Comparison of ENCODE assay signal across 8 cellular contexts in the genomic region with DNA sequence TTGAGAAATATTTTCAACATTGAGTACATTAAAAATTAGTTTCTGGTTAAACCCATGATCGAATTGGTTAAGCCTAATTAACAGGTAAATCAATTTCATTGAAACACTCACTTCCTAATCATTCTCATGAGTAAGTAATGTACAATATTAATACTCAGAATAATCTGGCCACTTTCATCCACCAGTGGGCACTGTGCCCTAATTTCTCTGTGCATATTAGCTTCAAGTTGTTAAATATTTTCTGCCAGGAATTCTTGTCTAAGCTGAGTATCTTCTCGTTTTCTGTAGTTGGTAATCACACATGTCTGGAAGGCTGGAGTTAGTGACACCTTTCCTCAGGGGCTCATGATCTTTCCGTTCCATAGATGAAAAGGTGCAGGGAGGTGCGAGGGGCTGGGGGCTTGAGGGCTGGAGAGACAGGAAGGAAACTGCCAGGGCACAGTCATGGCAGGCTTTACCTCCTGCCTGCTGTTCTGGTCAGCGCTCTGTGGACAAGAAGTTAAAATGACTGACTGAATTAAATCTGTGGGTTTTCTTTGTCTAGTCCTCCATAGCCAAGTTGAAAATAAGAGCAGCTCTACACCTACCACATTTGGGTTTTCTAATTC.
A peak's percentile ranks its signal among the peaks of the same experiment; 100 is the strongest.
DNase-seq lines count a peak whose midpoint lies in the region; ATAC-seq, FAIRE-seq and TF ChIP-seq lines count a peak whose summit lies in the region.

No MANE protein-coding gene starts in this region.

- no peaks in the 10 kb centered on the region for H3K79me2 ChIP-seq in keratinocyte (ENCODE audit: control insufficient read depth, insufficient read depth, low read length)

- no peak overlapping the region for H3K4me2 ChIP-seq in A549
- no peak overlapping the region for H3K4me2 ChIP-seq in keratinocyte (ENCODE audit: control insufficient read depth, extremely low read depth, insufficient read depth, low read depth, low read length)

- no peaks in the 10 kb centered on the region for H3K27me3 ChIP-seq in keratinocyte (ENCODE audit: control insufficient read depth, extremely low read depth, insufficient read depth, low read length)
- no peaks in the 10 kb centered on the region for H3K27me3 ChIP-seq in vagina

- POLR2A ChIA-PET in A549 (lab: Yijun Ruan, JAX), result no interaction called here

- peak; percentile 73 to 81 for TF ChIP-seq RAD21 in A549 (conservative IDR thresholded peaks at IDR 0.05 in 1 of 2, IDR thresholded peaks at IDR 0.05 in 1 of 2)

- H3K4me1 Mint-ChIP-seq in activated naive CD4-positive, alpha-beta T cell treated with anti-CD3 and anti-CD28 coated beads, Interleukin-2, amount 10 ng/mL, durations not matched to agents 7 days and 5 days, result no peaks in the 10 kb centered on the region

- no peak overlapping the region for H3K27ac ChIP-seq in A549
- no peak overlapping the region for H3K27ac ChIP-seq in keratinocyte (ENCODE audit: control insufficient read depth, insufficient read depth, low read length)
- no peak overlapping the region for H3K27ac ChIP-seq in vagina

- intact Hi-C loops in vagina (cut with DNase I), result no loop called here

- no peak for TF ChIP-seq EP300 in A549 (IDR thresholded peaks at IDR 0.05)

- no peak overlapping the region for H3K4me3 Mint-ChIP-seq in activated naive CD4-positive, alpha-beta T cell treated with anti-CD3 and anti-CD28 coated beads, Interleukin-2, amount 10 ng/mL, durations not matched to agents 7 days and 5 days

- TF ChIP-seq CTCF in A549 (IDR thresholded peaks at IDR 0.05) (peak; percentile 77), keratinocyte (optimal IDR thresholded peaks at IDR 0.05 in 1 of 3, IDR thresholded peaks at IDR 0.05 in 1 of 3, conservative IDR thresholded peaks at IDR 0.05 in 1 of 3; ENCODE audit: extremely low read depth in 1 of 3, insufficient read depth in 2 of 3, low read length in 3 of 3) (peak in 2 of 3 experiments; percentile 54 to 70), vagina (IDR thresholded peaks at IDR 0.05) (peak in 2 of 3 experiments; percentile 10 to 18)

- H3K9me3 ChIP-seq in A549 (no peaks in the 10 kb centered on the region), keratinocyte (ENCODE audit: control insufficient read depth, low read depth, low read length) (no peaks in the 10 kb centered on the region), vagina (no peaks in the 10 kb centered on the region)

- H2AFZ ChIP-seq in keratinocyte (ENCODE audit: control insufficient read depth, low read length), result no peak overlapping the region

- H3K36me3 ChIP-seq in keratinocyte (ENCODE audit: control insufficient read depth in 2 of 2, extremely low read depth in 1 of 2, insufficient read depth in 2 of 2, low read length in 2 of 2), result no peaks in the 10 kb centered on the region
- H3K36me3 ChIP-seq in vagina, result no peaks in the 10 kb centered on the region

- peak; percentile 52 to 83; a peak in 3 of 6 replicates for ATAC-seq in A549

- no peaks in the 10 kb centered on the region for H3K9me1 ChIP-seq in keratinocyte (ENCODE audit: control insufficient read depth, extremely low read depth, insufficient read depth, low read length)

- H3K9me3 Mint-ChIP-seq in activated naive CD4-positive, alpha-beta T cell treated with anti-CD3 and anti-CD28 coated beads, Interleukin-2, amount 10 ng/mL, durations not matched to agents 7 days and 5 days, result no peaks in the 10 kb centered on the region

- dilution Hi-C loops in keratinocyte (cut with MboI; ENCODE audit: extremely low pct_ligation_motif_present, low sequenced_read_pairs), result no loop called here

- WGBS in A549 (ENCODE audit: missing lambda C conversion rate), result 37% methylated on average over 5 of the region's 5 CpGs

- peak; percentile 94 for FAIRE-seq in A549 (lab: Jason Lieb, UNC)
- FAIRE-seq in keratinocyte (lab: Jason Lieb, UNC), result no peak

- H3K4me1 ChIP-seq in A549 (no peaks in the 10 kb centered on the region), keratinocyte (ENCODE audit: control insufficient read depth, extremely low read depth, insufficient read depth, low read length) (no peaks in the 10 kb centered on the region), vagina (no peaks in the 10 kb centered on the region)

- DNase-seq in A549 (ENCODE audit: low read depth in 1 of 2, low spot score in 1 of 2) (peak; percentile 39 to 46), DMS53 treated with DMSO at 0.1 percent for 48 hours (lab: John Stamatoyannopoulos, UW; ENCODE audit: unreplicated experiment) (peak; percentile 49), NCI-H1092 (lab: John Stamatoyannopoulos, UW) (peak; percentile 28), keratinocyte (ENCODE audit: low read depth, low spot score) (no peak), vagina (ENCODE audit: extremely low spot score in 2 of 2) (no peak), SHP77 treated with DMSO at 0.1 percent for 48 hours (lab: John Stamatoyannopoulos, UW) (no peak)
- DNase-seq in activated naive CD4-positive, alpha-beta T cell treated with anti-CD3 and anti-CD28 coated beads, Interleukin-2, amount 10 ng/mL, durations not matched to agents 7 days and 5 days, result peak; percentile 45
- no peak for DNase-seq in activated T-cell treated with anti-CD3 and anti-CD28 coated beads, Interleukin-2, amount 50 U/mL, for 48 hours

- no peak overlapping the region for H3K27ac Mint-ChIP-seq in activated naive CD4-positive, alpha-beta T cell treated with anti-CD3 and anti-CD28 coated beads, Interleukin-2, amount 10 ng/mL, durations not matched to agents 7 days and 5 days

- no peaks in the 10 kb centered on the region for H3K36me3 Mint-ChIP-seq in activated naive CD4-positive, alpha-beta T cell treated with anti-CD3 and anti-CD28 coated beads, Interleukin-2, amount 10 ng/mL, durations not matched to agents 7 days and 5 days

- no peak overlapping the region for H3K9ac ChIP-seq in keratinocyte (ENCODE audit: control insufficient read depth, extremely low read depth, insufficient read depth, low read length)

- peaks cover 34% of the 10 kb centered on the region for H3K27me3 Mint-ChIP-seq in activated naive CD4-positive, alpha-beta T cell treated with anti-CD3 and anti-CD28 coated beads, Interleukin-2, amount 10 ng/mL, durations not matched to agents 7 days and 5 days

- TF ChIP-seq POLR2A in A549 (IDR thresholded peaks at IDR 0.05; ENCODE audit: low read length) (no peak), vagina (IDR thresholded peaks at IDR 0.05) (no peak)

- no peaks in the 10 kb centered on the region for H4K20me1 ChIP-seq in keratinocyte (ENCODE audit: control insufficient read depth, extremely low read depth, insufficient read depth, low read length)

- CTCF ChIA-PET in A549 (lab: Yijun Ruan, JAX), result interaction anchor here (0.5 to 3.5 kb wide), 16 partner anchors 10 to 295 kb away, joined by 3 to 28 read pairs (median 3); no protein-coding TSS in a partner anchor
- CTCF ChIA-PET in activated naive CD4-positive, alpha-beta T cell treated with anti-CD3 and anti-CD28 coated beads, Interleukin-2, amount 10 ng/mL, durations not matched to agents 7 days and 5 days (lab: Charles Lee), result interaction anchor here (0.6 to 2.1 kb wide), 3 partner anchors 43 to 197 kb away, joined by 3 to 10 read pairs (median 3); no protein-coding TSS in a partner anchor

- no peak overlapping the region for H3K4me3 ChIP-seq in A549
- no peak overlapping the region for H3K4me3 ChIP-seq in keratinocyte (ENCODE audit: control insufficient read depth in 2 of 3, extremely low read depth in 1 of 3, insufficient read depth in 2 of 3, low read depth in 1 of 3, low read length in 3 of 3)
- no peak overlapping the region for H3K4me3 ChIP-seq in vagina

TF ChIP-seq in A549, 52 proteins besides CTCF, POLR2A, EP300 and RAD21:
- TF ChIP-seq CEBPB (IDR thresholded peaks at IDR 0.05), result no peak
- peak; percentile 70 for TF ChIP-seq SMC3 (IDR thresholded peaks at IDR 0.05)
TF ChIP-seq in A549: peak in this region for 1.

Comparison
In these comparisons a context has a peak if more than half of its experiments do, and no peak if none do; other contexts are left out.
1. DNase-seq: peak in A549 (2 of 2), DMS53 treated with DMSO at 0.1 percent for 48 hours (single experiment), NCI-H1092 (single experiment) and activated naive CD4-positive, alpha-beta T cell treated with anti-CD3 and anti-CD28 coated beads, Interleukin-2, amount 10 ng/mL, durations not matched to agents 7 days and 5 days (single experiment); none in keratinocyte (single experiment), vagina (0 of 2), SHP77 treated with DMSO at 0.1 percent for 48 hours (single experiment) and activated T-cell treated with anti-CD3 and anti-CD28 coated beads, Interleukin-2, amount 50 U/mL, for 48 hours (0 of 2).
2. CTCF ChIP-seq: peak in every context shown above with its lines; median percentile 77 in A549; 62 in keratinocyte; 14 in vagina.